In genomic region chr15:98177950-98178848, GRCh38 we compare ENCODE assay signal across 8 cellular contexts.
A peak's percentile ranks its signal among the peaks of the same experiment; 100 is the strongest.
DNase-seq lines count a peak whose midpoint lies in the region; ATAC-seq and TF ChIP-seq lines count a peak whose summit lies in the region.

No MANE protein-coding gene starts in this region.

- no peak overlapping the region for H3K4me2 ChIP-seq in osteoblast (ENCODE audit: insufficient read depth, low read length)

- peak; percentile 85 for ATAC-seq in HG03064 (IDR thresholded peaks at IDR 0.05; ENCODE audit: low read depth, unreplicated experiment)

- no peak overlapping the region for H2AFZ ChIP-seq in osteoblast (ENCODE audit: low read length)

- no peak overlapping the region for H3K27ac ChIP-seq in 22Rv1
- no peak overlapping the region for H3K27ac ChIP-seq in osteoblast (ENCODE audit: low read depth, low read length)

- H3K4me1 ChIP-seq in osteoblast (ENCODE audit: insufficient read depth, low read length), result no peaks in the 10 kb centered on the region

- no peak overlapping the region for H3K4me3 ChIP-seq in osteoblast (ENCODE audit: insufficient read depth, low read length)

- TF ChIP-seq CTCF in 22Rv1 (IDR thresholded peaks at IDR 0.05) (peak; percentile 70), osteoblast (IDR thresholded peaks at IDR 0.05; ENCODE audit: extremely low read depth, low read depth, low read length) (peak; percentile 43)

- H4K20me1 ChIP-seq in osteoblast (ENCODE audit: insufficient read depth, low read length), result no peaks in the 10 kb centered on the region

- H3K36me3 ChIP-seq in osteoblast (ENCODE audit: insufficient read depth, low read length), result no peaks in the 10 kb centered on the region

- no peaks in the 10 kb centered on the region for H3K79me2 ChIP-seq in osteoblast (ENCODE audit: insufficient read depth, low read length)

- no peaks in the 10 kb centered on the region for H3K27me3 ChIP-seq in osteoblast (ENCODE audit: insufficient read depth, low read length)

- H3K9me3 ChIP-seq in osteoblast (ENCODE audit: low read depth, low read length), result no peaks in the 10 kb centered on the region

- DNase-seq in GF-D8 (lab: John Stamatoyannopoulos, UW) (peak; percentile 33), NCI-H69 (lab: John Stamatoyannopoulos, UW) (peak; percentile 35), activated T-cell treated with anti-CD3 and anti-CD28 coated beads for 4 hours (peak; percentile 3), foreskin melanocyte (peak; percentile 55), osteoblast (ENCODE audit: insufficient read length, low spot score, missing footprints) (no peak), NCI-H510A (lab: John Stamatoyannopoulos, UW) (no peak)

Comparison
In these comparisons a context has a peak if more than half of its experiments do, and no peak if none do; other contexts are left out.
1. DNase-seq: peak in GF-D8 (single experiment), NCI-H69 (single experiment), activated T-cell treated with anti-CD3 and anti-CD28 coated beads for 4 hours (single experiment) and foreskin melanocyte (single experiment); none in osteoblast (single experiment) and NCI-H510A (single experiment).